ENCODE assay signal across 13 cellular contexts in the genomic region with DNA sequence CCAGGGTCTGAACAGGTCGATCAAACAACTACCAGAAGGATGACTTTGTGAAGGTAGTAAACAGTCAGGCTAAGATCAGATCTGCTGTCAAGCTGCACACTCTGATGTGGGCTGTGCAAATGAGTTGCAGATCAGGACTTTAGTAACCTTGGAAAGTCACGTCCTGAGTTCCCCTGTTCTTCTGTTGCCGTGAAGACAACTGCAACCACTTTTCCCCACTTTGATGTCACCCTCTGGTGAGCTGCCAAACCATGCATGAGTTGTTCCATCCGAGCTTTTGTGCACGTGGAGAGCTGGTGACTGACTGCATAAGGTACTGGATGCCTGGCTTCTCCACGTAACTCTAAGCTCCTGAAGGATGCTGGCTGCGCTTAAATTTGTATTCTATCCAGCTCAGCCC.
DNase-seq lines count a peak whose midpoint lies in the region; ATAC-seq, FAIRE-seq and TF ChIP-seq lines count a peak whose summit lies in the region.
"Had no signal": no experiment of that assay in that cellular context is flagged by ENCODE, and none has a peak within 500 bp of the region (broad histone marks: within the 10 kb centered on the region; RNA-seq: fewer than 3 reads in every experiment).

No MANE protein-coding gene starts in this region.

- no TSS peak for BruUV-seq in K562 (replicated peaks; lab: Mats Ljungman, UMichigan)

- DNase-seq in EL: peak; percentile 44
- DNase-seq in M059J (ENCODE audit: low read depth): peak; percentile 84
- DNase-seq in K562 (ENCODE audit: extremely low read depth in 1 of 4, low spot score in 3 of 4): no peak
- peak; percentile 48 for DNase-seq in stimulated activated CD4-positive, alpha-beta T cell treated with anti-CD3 and anti-CD28 coated beads, Interleukin-4, amount 100 ng/mL, for 24 hours
- no peak for DNase-seq in superior temporal gyrus (ENCODE audit: extremely low spot score)
- DNase-seq in vagina (ENCODE audit: extremely low spot score in 2 of 2): no peak
- no peak for DNase-seq in SIG-M5 (lab: John Stamatoyannopoulos, UW)
- DNase-seq: DMS153, heart right ventricle, NCI-H1092, T-helper 1 cell had no signal

- peak; percentile 32 for FAIRE-seq in K562 (lab: Jason Lieb, UNC)

- H3K79me2 ChIP-seq in K562 (ENCODE audit: control insufficient read depth, insufficient read depth, low read length): no peaks in the 10 kb centered on the region

- POLR2A ChIA-PET in K562 (lab: Yijun Ruan, JAX): interaction anchor here (0.8 kb wide), 1 partner anchor 9 kb away, joined by 4 read pairs; no protein-coding TSS in a partner anchor

- TF ChIP-seq EP300 in K562 (IDR thresholded peaks at IDR 0.05; ENCODE audit: low read length): no peak

- intact Hi-C loops in K562 (cut with micrococcal nuclease): no loop called here
- intact Hi-C loops in vagina (cut with DNase I): no loop called here

- H3K4me2 ChIP-seq in K562 (ENCODE audit: insufficient read depth, low read length): no peak overlapping the region

- no peak for ATAC-seq in K562
- ATAC-seq: stimulated activated memory B cell treated with anti-CD40 and anti-IgM and Interleukin-4, amounts not matched to agents 10 μg/mL and 1 μg/mL and 100 μg/mL, for 72 hours had no signal

- no peak overlapping the region for H2AFZ ChIP-seq in K562 (ENCODE audit: low read depth, low read length)

- CTCF ChIA-PET in K562 (lab: Yijun Ruan, JAX; ENCODE audit: low intra/inter-chr PET ratio): no interaction called here

- no peak overlapping the region for H3K9ac ChIP-seq in K562 (ENCODE audit: insufficient read depth in 1 of 2, low read depth in 2 of 2, low read length in 2 of 2)

- H3K27ac ChIP-seq in K562 (ENCODE audit: extremely low read depth, low read depth, low read length): no peak overlapping the region
- no peak overlapping the region for H3K27ac ChIP-seq in vagina
- H3K27ac ChIP-seq: coronary artery, heart right ventricle had no signal

- no peaks in the 10 kb centered on the region for H3K9me1 ChIP-seq in K562 (ENCODE audit: control insufficient read depth, insufficient read depth, low read length)

- no peak overlapping the region for H3K4me3 ChIP-seq in K562
- H3K4me3 ChIP-seq in vagina: no peak overlapping the region
- H3K4me3 ChIP-seq: coronary artery, heart right ventricle had no signal

- H3K36me3 ChIP-seq in K562 (ENCODE audit: control insufficient read depth, insufficient read depth, low read length) (no peaks in the 10 kb centered on the region), vagina (no peaks in the 10 kb centered on the region)
- H3K36me3 ChIP-seq: heart right ventricle had no signal

- no peaks in the 10 kb centered on the region for H4K20me1 ChIP-seq in K562 (replicated peaks; ENCODE audit: control insufficient read depth, insufficient read depth, low read length)

- in situ Hi-C loops in K562 (cut with MboI): no loop called here

- TF ChIP-seq POLR2A in K562 (conservative IDR thresholded peaks at IDR 0.05): no peak
- no peak for TF ChIP-seq POLR2A in vagina (IDR thresholded peaks at IDR 0.05)

- TF ChIP-seq CTCF in K562 (IDR thresholded peaks at IDR 0.05 in 2 of 3, conservative IDR thresholded peaks at IDR 0.05 in 1 of 3; ENCODE audit: insufficient read depth in 2 of 3, low read depth in 1 of 3, low read length in 3 of 3) (no peak), vagina (IDR thresholded peaks at IDR 0.05) (no peak)

- H3K27me3 ChIP-seq in K562 (ENCODE audit: control insufficient read depth in 2 of 2, insufficient read depth in 2 of 2, low read length in 2 of 2) (peaks cover 45 to 54% of the 10 kb centered on the region in 2 experiments), vagina (no peaks in the 10 kb centered on the region)
- H3K27me3 ChIP-seq: heart right ventricle had no signal

- no peak for TF ChIP-seq RAD21 in K562 (CRISPR knock-in tag; conservative IDR thresholded peaks at IDR 0.05 in 1 of 2, IDR thresholded peaks at IDR 0.05 in 1 of 2)

- H3K4me1 ChIP-seq in K562 (replicated peaks in 1 of 2; ENCODE audit: control insufficient read depth in 2 of 2, insufficient read depth in 2 of 2, low read length in 2 of 2) (no peaks in the 10 kb centered on the region; a peak in 1 of 5 replicates), vagina (no peaks in the 10 kb centered on the region)

- 0% methylated on average over 7 of the region's 7 CpGs for WGBS in K562 (ENCODE audit: insufficient coverage, low coverage, missing lambda C conversion rate)

- H3K9me3 ChIP-seq in K562 (replicated peaks; ENCODE audit: control insufficient read depth, insufficient read depth, low read depth, low read length): no peaks in the 10 kb centered on the region
- H3K9me3 ChIP-seq in vagina: peaks cover 4% of the 10 kb centered on the region

TF ChIP-seq in K562, 482 proteins besides CTCF, POLR2A, EP300 and RAD21:
- no peak for TF ChIP-seq KLF6 (CRISPR knock-in tag; IDR thresholded peaks at IDR 0.05; ENCODE audit: borderline replicate concordance)
- TF ChIP-seq BHLHE40 (IDR thresholded peaks at IDR 0.05; ENCODE audit: low read length): peak; percentile 30; the same call in 1 of the 2 replicates

Comparison
In these comparisons a context has a peak if more than half of its experiments do, and no peak if none do; other contexts are left out.
1. DNase-seq: peak in EL (single experiment), M059J (single experiment) and stimulated activated CD4-positive, alpha-beta T cell treated with anti-CD3 and anti-CD28 coated beads, Interleukin-4, amount 100 ng/mL, for 24 hours (single experiment); none in K562 (0 of 4), superior temporal gyrus (single experiment), vagina (0 of 2) and SIG-M5 (single experiment).